Comparison of ENCODE assay signal across 30 cellular contexts in genomic region chr10:75312440-75312839, GRCh38.
"Had no signal": no experiment of that assay in that cellular context is flagged by ENCODE, and none has a peak within 500 bp of the region (broad histone marks: within the 10 kb centered on the region; RNA-seq: fewer than 3 reads in every experiment).

No MANE protein-coding gene starts in this region.

- H3K9me3 ChIP-seq: adrenal gland, body of pancreas had no signal

- DNase-seq: activated effector memory CD4-positive, alpha-beta T cell treated with anti-CD3 and anti-CD28 coated beads, Interleukin-2, amount 50 U/mL, for 16 hours; activated effector memory CD4-positive, alpha-beta T cell treated with Interleukin-2 at 50 U/mL for 16 hours; activated gamma-delta T cell; activated gamma-delta T cell treated with Interleukin-2 at 50 U/mL for 16 hours; activated naive CD4-positive, alpha-beta T cell; activated naive CD4-positive, alpha-beta T cell treated with anti-CD3 and anti-CD28 coated beads for 36 hours; activated naive CD4-positive, alpha-beta T cell treated with anti-CD3 and anti-CD28 coated beads, Interleukin-2, amount 10 ng/mL, durations not matched to agents 7 days and 5 days; activated naive CD4-positive, alpha-beta T cell treated with anti-CD3 and anti-CD28 coated beads, Interleukin-2, amount 50 U/mL, for 16 hours; activated naive CD4-positive, alpha-beta T cell treated with Interleukin-2 at 50 U/mL for 16 hours; activated naive CD8-positive, alpha-beta T cell treated with anti-CD3 and anti-CD28 coated beads for 36 hours; activated naive CD8-positive, alpha-beta T cell treated with anti-CD3 and anti-CD28 coated beads, Interleukin-2, amount 10 ng/mL, durations not matched to agents 7 days and 5 days; activated naive CD8-positive, alpha-beta T cell treated with anti-CD3 and anti-CD28 coated beads, Interleukin-2, amount 50 U/mL, for 24 hours; activated T-cell treated with anti-CD3 and anti-CD28 coated beads, Interleukin-2, amount 50 U/mL, for 1 hour; activated T-cell treated with anti-CD3 and anti-CD28 coated beads, Interleukin-2, amount 50 U/mL, for 24 hours; activated T-cell treated with anti-CD3 and anti-CD28 coated beads, Interleukin-2, amount 50 U/mL, for 4 hours; activated T-cell treated with anti-CD3 and anti-CD28 coated beads, Interleukin-2, amount 50 U/mL, for 48 hours; activated T-cell treated with anti-CD3 and anti-CD28 coated beads, Interleukin-2, amount 50 U/mL, for 72 hours; adrenal gland; amniotic stem cell; amygdala; anterior cingulate cortex; aorta; body of pancreas; brain microvascular endothelial cell; caudate nucleus; central memory CD4-positive, alpha-beta T cell; cerebellar nuclear complex had no signal

- H3K36me3 ChIP-seq: adrenal gland, ascending aorta, brain microvascular endothelial cell, breast epithelium, cardiac muscle cell had no signal

- H3K4me3 ChIP-seq: adrenal gland, ascending aorta, body of pancreas, breast epithelium, cardiac muscle cell had no signal

- H3K4me1 ChIP-seq: adrenal gland, ascending aorta, body of pancreas, breast epithelium had no signal

- H3K27me3 ChIP-seq: adrenal gland, ascending aorta, body of pancreas, brain microvascular endothelial cell, breast epithelium, cardiac muscle cell had no signal

- H3K27ac ChIP-seq: adrenal gland, ascending aorta, body of pancreas, brain microvascular endothelial cell, breast epithelium, cardiac muscle cell had no signal
